In the genomic region with DNA sequence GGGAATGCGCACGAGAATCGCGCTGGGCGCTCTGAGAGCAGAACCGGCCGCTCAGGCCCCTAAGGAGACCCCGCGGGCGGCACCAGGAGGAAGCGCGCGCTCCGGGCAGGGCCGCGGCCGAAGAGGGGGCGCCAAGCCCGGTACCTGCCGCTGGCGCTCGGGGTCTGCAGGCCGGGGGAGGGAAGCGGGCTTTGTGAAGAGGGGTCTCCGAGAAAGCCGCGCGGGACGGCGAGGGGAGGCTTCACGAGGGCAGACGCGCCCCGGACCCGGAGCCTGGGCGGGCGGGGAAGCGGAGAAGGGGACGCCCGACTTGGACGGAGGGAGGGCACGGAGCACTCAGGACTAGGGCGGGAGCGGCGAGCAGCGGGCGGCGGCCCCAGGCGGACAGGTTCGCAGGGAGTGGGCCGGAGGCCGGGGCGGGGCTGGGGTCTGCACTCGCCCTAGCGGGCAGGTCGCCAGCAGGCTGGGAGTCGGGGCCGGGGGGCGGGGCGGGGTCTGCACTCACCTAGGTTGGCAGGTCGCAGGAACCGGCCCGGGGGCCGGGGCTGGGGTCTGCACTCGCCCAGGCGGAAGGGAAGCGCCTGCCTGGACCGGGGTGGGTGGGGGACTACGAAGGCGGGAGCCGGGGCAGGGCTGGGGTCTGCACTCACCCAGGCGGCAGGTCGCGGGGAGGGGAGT, we compare ENCODE assay signal across 8 cellular contexts. TPM values are rescaled to one million over a fixed set of nuclear protein-coding genes. Genes with fewer than 3 reads are reported as not detected.
DNase-seq lines count a peak whose midpoint lies in the region; ATAC-seq and TF ChIP-seq lines count a peak whose summit lies in the region.

No MANE protein-coding gene starts in this region.

- peaks cover 7% of the 10 kb centered on the region for H3K36me3 Mint-ChIP-seq in activated naive CD4-positive, alpha-beta T cell treated with anti-CD3 and anti-CD28 coated beads for 36 hours (ENCODE audit: low read depth)

- peaks cover 35% of the 10 kb centered on the region for H3K4me1 Mint-ChIP-seq in activated naive CD4-positive, alpha-beta T cell treated with anti-CD3 and anti-CD28 coated beads for 36 hours (ENCODE audit: low read depth)

- peak overlapping the region; percentile 98 for H3K4me3 Mint-ChIP-seq in activated naive CD4-positive, alpha-beta T cell treated with anti-CD3 and anti-CD28 coated beads for 36 hours

- peaks cover 43% of the 10 kb centered on the region for H3K79me2 ChIP-seq in OCI-LY3 (ENCODE audit: low read length)

- H3K27ac Mint-ChIP-seq in activated naive CD4-positive, alpha-beta T cell treated with anti-CD3 and anti-CD28 coated beads for 36 hours, result peak overlapping the region; percentile 94

- H3K27me3 Mint-ChIP-seq in activated naive CD4-positive, alpha-beta T cell treated with anti-CD3 and anti-CD28 coated beads for 36 hours (ENCODE audit: low read depth), result no peaks in the 10 kb centered on the region

- no peak for ATAC-seq in stimulated activated naive CD8-positive, alpha-beta T cell treated with anti-CD3 and anti-CD28 coated beads, Interleukin-15, Interleukin-2, amounts not matched to agents 100 U/mL and 50 U/mL, for 24 hours

- H3K4me3 ChIP-seq in OCI-LY3 (ENCODE audit: low read length), result peak overlapping the region; percentile 83
- H3K4me3 ChIP-seq in cardiac fibroblast (replicated peaks in 1 of 2; ENCODE audit: low read depth in 2 of 2, low read length in 2 of 2), result peak overlapping the region; percentile 83 to 91

- peaks cover 12% of the 10 kb centered on the region; the same call in 1 of the 2 replicates for H3K27me3 ChIP-seq in OCI-LY3 (ENCODE audit: low read depth, low read length)

- DNase-seq in activated naive CD4-positive, alpha-beta T cell treated with anti-CD3 and anti-CD28 coated beads for 36 hours, result peak; percentile 29
- no peak for DNase-seq in activated naive CD4-positive, alpha-beta T cell treated with Interleukin-2 at 50 U/mL for 16 hours
- DNase-seq in cardiac fibroblast (ENCODE audit: low read depth in 2 of 2) (peak; percentile 26 to 30), kidney tubule cell (ENCODE audit: low spot score) (peak; percentile 21), SW 1271 (lab: John Stamatoyannopoulos, UW) (no peak), NCI-H2107 treated with DMSO at 0.1 percent for 48 hours (lab: John Stamatoyannopoulos, UW; ENCODE audit: unreplicated experiment) (no peak)
- DNase-seq in stimulated activated naive CD8-positive, alpha-beta T cell treated with anti-CD3 and anti-CD28 coated beads, Interleukin-15, Interleukin-2, amounts not matched to agents 100 U/mL and 50 U/mL, for 24 hours, result peak; percentile 39

- peaks cover 15% of the 10 kb centered on the region for H4K20me1 ChIP-seq in OCI-LY3 (ENCODE audit: insufficient read depth, low read length)

- H3K4me1 ChIP-seq in OCI-LY3 (ENCODE audit: low read length), result peaks cover 21% of the 10 kb centered on the region

- no peaks in the 10 kb centered on the region for H3K9me3 Mint-ChIP-seq in activated naive CD4-positive, alpha-beta T cell treated with anti-CD3 and anti-CD28 coated beads for 36 hours

- no peaks in the 10 kb centered on the region for H3K9me3 ChIP-seq in OCI-LY3 (ENCODE audit: insufficient read depth, low read length)

- TF ChIP-seq CTCF in OCI-LY3 (IDR thresholded peaks at IDR 0.05; ENCODE audit: low read depth, low read length), result no peak
- no peak for TF ChIP-seq CTCF in cardiac fibroblast (IDR thresholded peaks at IDR 0.05; ENCODE audit: low read depth, low read length)

- H3K36me3 ChIP-seq in OCI-LY3 (replicated peaks; ENCODE audit: low read depth, low read length), result no peaks in the 10 kb centered on the region

- H3K27ac ChIP-seq in OCI-LY3 (ENCODE audit: low read length), result peak overlapping the region; percentile 67

- H3K4me2 ChIP-seq in OCI-LY3 (ENCODE audit: low read length), result peak overlapping the region; percentile 82

- intact Hi-C loops in activated naive CD4-positive, alpha-beta T cell treated with anti-CD3 and anti-CD28 coated beads for 36 hours (cut with micrococcal nuclease), result loop anchor here (1.0 to 2.0 kb wide), 8 partner anchors 10 to 145 kb away; partner anchors contain the start of genes DYNC2I1 and NCAPG2

- CTCF ChIA-PET in activated naive CD4-positive, alpha-beta T cell treated with anti-CD3 and anti-CD28 coated beads for 36 hours (lab: Charles Lee), result interaction anchor here (0.9 to 2.3 kb wide), 5 partner anchors 13 to 62 kb away, joined by 3 to 10 read pairs (median 6); no protein-coding TSS in a partner anchor

- no peak overlapping the region; the same call in 1 of the 2 replicates for H2AFZ ChIP-seq in OCI-LY3 (ENCODE audit: low read depth, low read length)

- H3K9ac ChIP-seq in OCI-LY3 (ENCODE audit: low read length), result peak overlapping the region; percentile 80

RNA-seq across cellular contexts. Expression of gene ESYT2, which starts 0.8 kb away (rescaled TPM):
- total RNA-seq in activated naive CD4-positive, alpha-beta T cell treated with anti-CD3 and anti-CD28 coated beads for 36 hours, result 10 to 100 TPM; 41.7 to 44.3 TPM

RNA-seq across cellular contexts. Expression of gene DYNC2I1, which starts 27.9 kb away (rescaled TPM):
- 1 to 10 TPM; 8.0 to 8.5 TPM for total RNA-seq in activated naive CD4-positive, alpha-beta T cell treated with anti-CD3 and anti-CD28 coated beads for 36 hours

Comparison
In these comparisons a context has a peak if more than half of its experiments do, and no peak if none do; other contexts are left out.
1. DNase-seq: peak in activated naive CD4-positive, alpha-beta T cell treated with anti-CD3 and anti-CD28 coated beads for 36 hours (single experiment), cardiac fibroblast (2 of 2), kidney tubule cell (single experiment) and stimulated activated naive CD8-positive, alpha-beta T cell treated with anti-CD3 and anti-CD28 coated beads, Interleukin-15, Interleukin-2, amounts not matched to agents 100 U/mL and 50 U/mL, for 24 hours (single experiment); none in activated naive CD4-positive, alpha-beta T cell treated with Interleukin-2 at 50 U/mL for 16 hours (single experiment), SW 1271 (0 of 2) and NCI-H2107 treated with DMSO at 0.1 percent for 48 hours (single experiment).